In genomic region chr2:190904644-190905043, GRCh38 we compare ENCODE assay signal across 1 cellular context.
TF ChIP-seq lines count a peak whose summit lies in the region.

No MANE protein-coding gene starts in this region.

TF ChIP-seq in SK-N-SH, 30 proteins besides CTCF, POLR2A, EP300 and RAD21 (continued from another document):
- TF ChIP-seq IRF3 (IDR thresholded peaks at IDR 0.05; ENCODE audit: low read depth, low read length) = no peak
- TF ChIP-seq CHD2 (IDR thresholded peaks at IDR 0.05; ENCODE audit: low read length, partially characterized antibody) = no peak
- no peak for TF ChIP-seq SMC3 (IDR thresholded peaks at IDR 0.05; ENCODE audit: low read depth, low read length)
